Comparison of ENCODE assay signal across 1 cellular context in genomic region chr4:51855751-51856150, GRCh38.
TF ChIP-seq lines count a peak whose summit lies in the region.

No MANE protein-coding gene starts in this region.

TF ChIP-seq in K562, 482 proteins besides CTCF, POLR2A, EP300 and RAD21:
- TF ChIP-seq RAD51 (IDR thresholded peaks at IDR 0.05; ENCODE audit: borderline replicate concordance, low read depth): peak; percentile 43; the same call in 1 of the 2 replicates
- no peak for TF ChIP-seq CEBPG (CRISPR knock-in tag; IDR thresholded peaks at IDR 0.05)
- TF ChIP-seq CEBPG (tag; conservative IDR thresholded peaks at IDR 0.05 in 1 of 2, IDR thresholded peaks at IDR 0.05 in 1 of 2): no peak
- peak; percentile 40; the same call in 1 of the 2 replicates for TF ChIP-seq USF2 (CRISPR knock-in tag; IDR thresholded peaks at IDR 0.05)
